In genomic region chr11:73426184-73426845, GRCh38 we compare ENCODE assay signal across 20 cellular contexts. TPM values are rescaled to one million over a fixed set of nuclear protein-coding genes. Genes with fewer than 3 reads are reported as not detected.
DNase-seq lines count a peak whose midpoint lies in the region; TF ChIP-seq lines count a peak whose summit lies in the region.
"Had no signal": no experiment of that assay in that cellular context is flagged by ENCODE, and none has a peak within 500 bp of the region (broad histone marks: within the 10 kb centered on the region; RNA-seq: fewer than 3 reads in every experiment).

No MANE protein-coding gene starts in this region.

- DNase-seq in GM03348 (ENCODE audit: low spot score) (peak; percentile 34), fibroblast of gingiva (ENCODE audit: low read depth) (peak; percentile 15), occipital lobe (lab: John Stamatoyannopoulos, UW) (no peak), NCI-H1417 treated with DMSO at 0.1 percent for 48 hours (lab: John Stamatoyannopoulos, UW) (no peak), cerebellum (ENCODE audit: low spot score) (no peak)
- no peak for DNase-seq in activated CD4-positive, alpha-beta T cell treated with anti-CD3 and anti-CD28 coated beads for 1 hour
- DNase-seq: activated CD4-positive, alpha-beta T cell treated with anti-CD3 and anti-CD28 coated beads, Interleukin-2, amount 50 U/mL, for 1 hour; activated naive CD4-positive, alpha-beta T cell treated with anti-CD3 and anti-CD28 coated beads, Interleukin-2, amount 10 ng/mL, durations not matched to agents 7 days and 5 days; body of pancreas; effector CD4-positive, alpha-beta T cell; EL; esophagus squamous epithelium; H9; NCI-H1930; NCI-H446 treated with DMSO at 0.1 percent for 48 hours; stimulated activated CD4-positive, alpha-beta T cell treated with anti-CD3 and anti-CD28 coated beads, Interleukin-2, amount 100 ng/mL, for 48 hours; uterus had no signal

- no peak for TF ChIP-seq CTCF in neutrophil (IDR thresholded peaks at IDR 0.05)

- no peaks in the 10 kb centered on the region for H3K27me3 ChIP-seq in neutrophil
- H3K27me3 ChIP-seq: body of pancreas, esophagus squamous epithelium, uterus had no signal

- H3K4me1 ChIP-seq in neutrophil (ENCODE audit: control insufficient read depth in 1 of 2, insufficient read depth in 1 of 2, low read depth in 1 of 2, low read length in 1 of 2), result peaks cover 19 to 30% of the 10 kb centered on the region in 2 experiments
- H3K4me1 ChIP-seq: body of pancreas, esophagus squamous epithelium, uterus had no signal

- H3K9me3 ChIP-seq in neutrophil, result no peaks in the 10 kb centered on the region
- H3K9me3 ChIP-seq: body of pancreas, esophagus squamous epithelium, uterus had no signal

- H3K27ac ChIP-seq in angular gyrus (ENCODE audit: low read depth, low read length) (peak overlapping the region; percentile 20), neutrophil (peak overlapping the region; percentile 75)
- H3K27ac ChIP-seq: esophagus squamous epithelium, RWPE1, uterus had no signal

- no peak overlapping the region for H3K4me3 ChIP-seq in neutrophil (ENCODE audit: low read depth in 1 of 2, low read length in 1 of 2)
- H3K4me3 ChIP-seq: body of pancreas, esophagus squamous epithelium, uterus had no signal

- peaks cover 22% of the 10 kb centered on the region for H3K36me3 ChIP-seq in neutrophil
- H3K36me3 ChIP-seq: esophagus squamous epithelium, uterus had no signal

RNA-seq across cellular contexts. Expression of gene RELT, which starts 50.1 kb away (rescaled TPM):
- total RNA-seq in occipital lobe (1.6 TPM), cerebellum (4.4 TPM)

Comparison
In these comparisons a context has a peak if more than half of its experiments do, and no peak if none do; other contexts are left out.
1. DNase-seq: peak in GM03348 (single experiment) and fibroblast of gingiva (single experiment); none in occipital lobe (single experiment), NCI-H1417 treated with DMSO at 0.1 percent for 48 hours (single experiment), cerebellum (single experiment) and activated CD4-positive, alpha-beta T cell treated with anti-CD3 and anti-CD28 coated beads for 1 hour (single experiment).